Comparison of ENCODE assay signal across 15 cellular contexts in the genomic region with DNA sequence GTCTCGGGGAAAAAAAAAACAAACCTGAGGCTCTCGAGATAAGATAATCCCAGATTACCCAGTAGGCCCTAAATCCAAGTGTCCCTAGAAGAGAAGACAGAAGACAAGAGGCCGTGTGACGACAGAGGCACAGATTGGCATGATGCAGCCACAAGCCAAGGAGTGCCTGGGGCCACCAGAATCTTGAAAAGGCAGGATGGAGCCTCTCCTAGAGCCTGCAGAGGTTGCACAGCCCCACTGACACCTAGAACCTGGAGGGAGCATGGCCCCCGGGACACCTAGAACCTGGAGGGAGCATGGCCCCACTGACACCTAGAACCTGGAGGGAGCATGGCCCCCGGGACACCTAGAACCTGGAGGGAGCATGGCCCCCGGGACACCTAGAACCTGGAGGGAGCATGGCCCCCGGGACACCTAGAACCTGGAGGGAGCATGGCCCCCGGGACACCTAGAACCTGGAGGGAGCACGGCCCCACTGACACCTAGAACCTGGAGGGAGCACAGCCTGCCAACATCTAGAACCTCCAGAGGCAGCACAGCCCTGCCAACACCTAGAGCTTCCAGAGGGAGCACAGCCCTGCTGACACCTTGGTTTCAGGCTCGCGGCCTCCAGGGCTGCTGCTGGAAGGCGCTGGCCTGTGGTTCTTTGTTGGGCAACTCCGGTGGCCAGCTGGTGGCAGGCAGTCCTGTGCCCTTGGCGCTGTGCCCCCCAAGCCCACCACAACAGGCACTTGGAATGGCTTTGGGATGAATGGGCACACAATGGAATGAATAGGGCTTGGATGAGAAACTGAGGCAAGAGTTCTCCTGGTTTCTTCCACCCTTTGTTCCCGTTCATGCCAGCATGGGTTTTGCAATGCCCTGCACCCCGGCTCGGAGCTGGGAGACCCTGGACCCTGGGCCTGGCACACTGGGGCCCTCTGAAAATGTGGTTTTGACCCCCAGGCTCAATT.
"Had no signal": no experiment of that assay in that cellular context is flagged by ENCODE, and none has a peak within 500 bp of the region (broad histone marks: within the 10 kb centered on the region; RNA-seq: fewer than 3 reads in every experiment).

No MANE protein-coding gene starts in this region.

- H3K36me3 ChIP-seq: esophagus squamous epithelium, neural progenitor cell, tibial nerve, vagina had no signal

- H3K4me3 ChIP-seq: esophagus squamous epithelium, neural progenitor cell, tibial nerve, vagina had no signal

- ATAC-seq: activated CD8-positive, alpha-beta memory T cell treated with anti-CD3 and anti-CD28 coated beads, Interleukin-2, amount 10 ng/mL, durations not matched to agents 7 days and 5 days had no signal

- H3K27ac ChIP-seq: esophagus squamous epithelium, neural progenitor cell, parathyroid adenoma, tibial nerve, vagina, VCaP had no signal

- H3K9me3 ChIP-seq: esophagus squamous epithelium, tibial nerve, vagina had no signal

- H3K27me3 ChIP-seq: esophagus squamous epithelium, neural progenitor cell, tibial nerve, vagina had no signal

- DNase-seq: activated CD4-positive, alpha-beta memory T cell treated with anti-CD3 and anti-CD28 coated beads for 36 hours; activated CD4-positive, alpha-beta T cell treated with anti-CD3 and anti-CD28 coated beads for 1 hour; activated CD8-positive, alpha-beta memory T cell treated with anti-CD3 and anti-CD28 coated beads, Interleukin-2, amount 10 ng/mL, durations not matched to agents 7 days and 5 days; activated naive CD4-positive, alpha-beta T cell treated with anti-CD3 and anti-CD28 coated beads for 36 hours; activated T-cell treated with anti-CD3 and anti-CD28 coated beads, Interleukin-2, amount 50 U/mL, for 1 hour; esophagus squamous epithelium; naive B cell; stimulated activated CD4-positive, alpha-beta T cell treated with anti-CD3 and anti-CD28 coated beads, Interleukin-2, amount 100 ng/mL, for 48 hours; stimulated activated naive CD4-positive, alpha-beta T cell treated with Interleukin-2 at 50 U/mL for 16 hours; substantia nigra had no signal
